9 cellular contexts compared by ENCODE assay signal in the genomic region with DNA sequence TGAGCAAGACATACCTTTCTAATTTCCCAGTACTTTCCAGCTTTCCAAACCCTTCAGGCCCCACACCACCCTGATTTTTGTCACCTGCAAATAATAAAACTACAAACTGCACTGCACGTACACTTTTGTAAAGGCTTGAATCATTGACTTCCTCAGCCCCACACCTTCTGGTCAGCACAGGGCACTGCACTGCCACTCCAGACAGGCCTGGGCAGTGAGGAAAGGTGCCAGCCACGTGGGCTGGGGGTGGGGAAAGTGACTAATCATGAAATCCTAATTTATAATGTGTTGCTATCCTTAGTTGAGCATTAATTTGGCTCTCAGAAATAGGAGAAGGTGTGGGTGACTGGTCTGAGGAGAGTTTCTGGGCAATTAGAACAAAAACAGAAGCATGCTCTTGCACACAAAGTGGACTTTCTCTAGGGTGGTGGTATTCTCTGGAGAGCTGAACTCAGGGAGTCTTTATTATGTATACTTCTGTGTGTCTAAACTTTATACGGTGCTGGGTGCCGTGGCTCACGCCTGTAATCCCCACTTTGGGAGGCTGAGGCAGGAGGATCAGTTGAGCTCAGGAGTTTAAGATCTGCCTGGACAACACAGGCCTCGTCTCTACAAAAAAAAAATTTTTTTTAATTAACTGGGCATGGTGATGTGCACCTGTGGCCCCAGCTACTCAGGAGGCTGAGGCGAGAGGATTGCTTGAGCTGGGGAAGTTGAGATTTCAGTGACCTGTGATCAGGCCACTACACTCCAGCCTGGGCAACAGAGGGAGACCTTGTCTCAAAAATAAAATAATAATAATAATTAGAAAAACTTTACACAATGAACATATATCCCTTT. TPM values are rescaled to one million over a fixed set of nuclear protein-coding genes. Genes with fewer than 3 reads are reported as not detected.
DNase-seq lines count a peak whose midpoint lies in the region; ATAC-seq and TF ChIP-seq lines count a peak whose summit lies in the region.
"Had no signal": no experiment of that assay in that cellular context is flagged by ENCODE, and none has a peak within 500 bp of the region (broad histone marks: within the 10 kb centered on the region; RNA-seq: fewer than 3 reads in every experiment).

No MANE protein-coding gene starts in this region.

- H3K36me3 Mint-ChIP-seq in CD8-positive, alpha-beta T cell: no peaks in the 10 kb centered on the region

- H3K4me1 Mint-ChIP-seq in CD8-positive, alpha-beta T cell (ENCODE audit: low read depth): no peaks in the 10 kb centered on the region
- H3K4me1 Mint-ChIP-seq: central memory CD8-positive, alpha-beta T cell had no signal

- intact Hi-C loops in psoas muscle (cut with DNase I): no loop called here
- intact Hi-C loops in CD8-positive, alpha-beta T cell (cut with DNase I, micrococcal nuclease): no loop called here

- H3K9me3 Mint-ChIP-seq in CD8-positive, alpha-beta T cell: no peaks in the 10 kb centered on the region
- H3K9me3 Mint-ChIP-seq: central memory CD8-positive, alpha-beta T cell had no signal

- H3K27ac ChIP-seq in psoas muscle (peak overlapping the region; percentile 78), caudate nucleus (ENCODE audit: low read depth, low read length) (no peak overlapping the region)
- H3K27ac ChIP-seq in effector memory CD4-positive, alpha-beta T cell (ENCODE audit: insufficient read depth, low read length, poor library complexity, severe bottlenecking): no peak overlapping the region
- H3K27ac ChIP-seq in CD8-positive, alpha-beta T cell (ENCODE audit: low read depth, low read length): no peak overlapping the region

- H3K4me3 ChIP-seq in fibroblast of villous mesenchyme (ENCODE audit: low read depth, low read length): no peak overlapping the region
- no peak overlapping the region for H3K4me3 ChIP-seq in psoas muscle
- no peak overlapping the region for H3K4me3 ChIP-seq in effector memory CD4-positive, alpha-beta T cell (ENCODE audit: insufficient read depth, low read depth, low read length, poor library complexity, severe bottlenecking)
- no peak overlapping the region for H3K4me3 ChIP-seq in CD8-positive, alpha-beta T cell (ENCODE audit: low read depth, low read length)

- no peaks in the 10 kb centered on the region for H3K27me3 ChIP-seq in psoas muscle (ENCODE audit: insufficient read depth in 3 of 3, low read length in 2 of 3)
- no peaks in the 10 kb centered on the region for H3K27me3 ChIP-seq in effector memory CD4-positive, alpha-beta T cell (replicated peaks; ENCODE audit: control insufficient read depth, insufficient read depth, low read length, poor library complexity, severe bottlenecking)
- H3K27me3 ChIP-seq in CD8-positive, alpha-beta T cell (ENCODE audit: insufficient read depth, low read length): no peaks in the 10 kb centered on the region

- no peak overlapping the region for H3K4me3 Mint-ChIP-seq in CD8-positive, alpha-beta T cell
- H3K4me3 Mint-ChIP-seq: central memory CD8-positive, alpha-beta T cell had no signal

- no peaks in the 10 kb centered on the region for H3K36me3 ChIP-seq in psoas muscle (ENCODE audit: insufficient read depth in 1 of 2, low read depth in 1 of 2)
- no peaks in the 10 kb centered on the region for H3K36me3 ChIP-seq in effector memory CD4-positive, alpha-beta T cell (ENCODE audit: control insufficient read depth, insufficient read depth, low read length)
- no peaks in the 10 kb centered on the region for H3K36me3 ChIP-seq in CD8-positive, alpha-beta T cell (ENCODE audit: insufficient read depth, low read length)

- peak in 3 of 4 donors; percentile 55 to 75 (median 65) for ATAC-seq in psoas muscle
- ATAC-seq in GM19395 (IDR thresholded peaks at IDR 0.05; ENCODE audit: unreplicated experiment): no peak
- ATAC-seq in CD8-positive, alpha-beta T cell: no peak

- H3K9me3 ChIP-seq in psoas muscle: no peaks in the 10 kb centered on the region
- no peaks in the 10 kb centered on the region for H3K9me3 ChIP-seq in effector memory CD4-positive, alpha-beta T cell (ENCODE audit: control insufficient read depth, low read length)
- no peaks in the 10 kb centered on the region for H3K9me3 ChIP-seq in CD8-positive, alpha-beta T cell (ENCODE audit: low read length)

- WGBS in psoas muscle, 3 donors: 79 to 87% (median 84%) methylated on average over 7 of the region's 7 CpGs

- peaks cover 23% of the 10 kb centered on the region for H3K4me1 ChIP-seq in psoas muscle
- no peaks in the 10 kb centered on the region for H3K4me1 ChIP-seq in effector memory CD4-positive, alpha-beta T cell (ENCODE audit: control insufficient read depth, insufficient read depth, low read length, poor library complexity, severe bottlenecking)
- no peaks in the 10 kb centered on the region for H3K4me1 ChIP-seq in CD8-positive, alpha-beta T cell (ENCODE audit: insufficient read depth, low read length)

- DNase-seq in EL (peak; percentile 45), SK-MEL-5 (ENCODE audit: low read depth, low spot score) (peak; percentile 36), fibroblast of villous mesenchyme (ENCODE audit: low read depth) (no peak), psoas muscle (peak in 1 of 2 donors; percentile 67), caudate nucleus (lab: John Stamatoyannopoulos, UW) (no peak)
- no peak for DNase-seq in effector memory CD4-positive, alpha-beta T cell
- no peak for DNase-seq in CD8-positive, alpha-beta T cell

- H3K27ac Mint-ChIP-seq in CD8-positive, alpha-beta T cell: no peak overlapping the region

- in situ Hi-C loops in SK-MEL-5 (cut with HindIII; ENCODE audit: low pct_unique_long_range_greater_than_20kb, low sequenced_read_pairs): no loop called here

- no peaks in the 10 kb centered on the region for H3K27me3 Mint-ChIP-seq in CD8-positive, alpha-beta T cell (ENCODE audit: low read depth)

- CTCF ChIA-PET in CD8-positive, alpha-beta T cell (lab: Charles Lee): interaction anchor here (1.0 kb wide), 1 partner anchor 12 kb away, joined by 3 read pairs; no protein-coding TSS in a partner anchor

- TF ChIP-seq CTCF in fibroblast of villous mesenchyme (IDR thresholded peaks at IDR 0.05; ENCODE audit: insufficient read depth, low read depth, low read length): peak; percentile 31
- TF ChIP-seq CTCF in psoas muscle (IDR thresholded peaks at IDR 0.05): peak; percentile 29
- TF ChIP-seq CTCF in CD8-positive, alpha-beta T cell (IDR thresholded peaks at IDR 0.05): no peak

- POLR2A ChIA-PET in CD8-positive, alpha-beta T cell (lab: Charles Lee): no interaction called here

RNA-seq across cellular contexts. Expression of a gene that starts 58.2 kb away (rescaled TPM):
- 20.7 and 23.6 TPM in 2 replicates for total RNA-seq in SK-MEL-5 (2014; rRNA removed; shearing (Covaris generic))
- polyA plus RNA-seq in SK-MEL-5 (2015; cell fraction: cytosol; rRNA removed): 11.2 and 13.1 TPM in 2 replicates
- polyA plus RNA-seq in SK-MEL-5 (2015; cell fraction: nucleus; rRNA removed): 15.9 and 22.7 TPM in 2 replicates
- total RNA-seq in fibroblast of villous mesenchyme (325 and 369 TPM in 2 replicates), psoas muscle (10 to 100 TPM; 11.6 to 17.9 (median 15.4) TPM)
- 10 to 100 TPM in 2 of 3 donors, 1 to 10 TPM in 1; 6.4 to 14.7 (median 11.0) TPM for polyA plus RNA-seq in psoas muscle
- 10 to 100 TPM; 46.8 to 52.1 TPM for total RNA-seq in CD8-positive, alpha-beta T cell

Comparison
In these comparisons a context has a peak if more than half of its experiments do, and no peak if none do; other contexts are left out.
1. DNase-seq: peak in EL (single experiment) and SK-MEL-5 (single experiment); none in fibroblast of villous mesenchyme (single experiment), effector memory CD4-positive, alpha-beta T cell (0 of 3), caudate nucleus (0 of 61) and CD8-positive, alpha-beta T cell (0 of 7).
2. ATAC-seq: peak in psoas muscle (3 of 4); none in GM19395 (single experiment) and CD8-positive, alpha-beta T cell (single experiment).